Comparison of ENCODE assay signal across 8 cellular contexts in the genomic region with DNA sequence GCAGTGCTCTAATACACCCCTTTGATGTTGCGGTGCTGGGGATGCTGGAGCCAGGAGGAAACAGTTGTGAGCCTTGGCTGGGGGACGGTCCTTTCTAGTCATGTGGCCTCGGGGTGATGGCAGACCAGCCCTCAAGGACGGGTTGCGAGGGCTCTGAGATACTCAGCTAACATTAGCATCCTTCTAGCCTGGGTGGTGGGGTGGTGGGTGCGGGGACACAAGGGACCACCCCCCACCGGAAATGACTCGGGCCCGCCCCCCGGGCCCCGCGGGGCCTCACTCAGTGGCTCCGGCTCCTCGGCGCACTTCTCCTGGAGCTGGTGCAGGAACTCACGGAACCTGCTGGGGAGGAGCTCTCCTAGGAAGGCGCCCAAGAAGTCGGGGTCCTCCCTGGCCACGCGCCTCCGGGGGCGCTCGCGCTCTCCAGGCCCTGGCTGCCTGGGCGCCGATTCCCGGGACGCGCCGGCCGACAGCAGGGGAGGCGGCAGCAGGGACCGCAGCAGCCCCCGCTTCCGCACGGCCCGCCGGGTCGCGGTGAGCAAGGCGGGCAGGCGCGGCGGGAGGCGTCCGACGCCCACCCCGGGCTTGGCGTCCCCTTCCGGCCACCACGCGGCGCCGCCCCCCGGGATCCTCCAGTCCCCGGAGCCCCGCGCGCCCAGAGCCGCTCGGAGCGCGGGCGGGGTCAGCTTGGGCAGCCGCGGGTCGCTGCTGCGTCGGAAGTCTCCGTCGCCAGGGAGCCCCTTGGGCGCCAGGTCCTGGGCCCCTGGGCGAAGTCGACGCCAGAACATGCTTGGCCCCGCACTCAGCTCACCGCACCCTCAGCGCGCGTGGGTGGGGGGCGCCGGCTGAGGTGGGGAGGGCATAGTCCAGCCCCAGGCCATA. TPM values are rescaled to one million over a fixed set of nuclear protein-coding genes. Genes with fewer than 3 reads are reported as not detected.
A peak's percentile ranks its signal among the peaks of the same experiment; 100 is the strongest.
DNase-seq lines count a peak whose midpoint lies in the region; ATAC-seq and TF ChIP-seq lines count a peak whose summit lies in the region.

No MANE protein-coding gene starts in this region.

- no peaks in the 10 kb centered on the region; the same call in 1 of the 2 replicates for H3K9me3 Mint-ChIP-seq in WTC11

- H3K27ac ChIP-seq in left ventricle myocardium inferior (replicated peaks) (peak overlapping the region; percentile 16), gastrocnemius medialis (no peak overlapping the region)

- no peak for TF ChIP-seq POLR2A in gastrocnemius medialis (IDR thresholded peaks at IDR 0.05)

- CTCF ChIA-PET in WTC11 (lab: Charles Lee), result interaction anchor here (0.5 to 3.4 kb wide), 20 partner anchors 9 to 489 kb away, joined by 3 to 33 read pairs (median 4); a partner anchor contains a TSS

- peaks cover 14% of the 10 kb centered on the region for H3K4me1 Mint-ChIP-seq in WTC11

- H3K36me3 Mint-ChIP-seq in WTC11, result no peaks in the 10 kb centered on the region

- H3K27ac Mint-ChIP-seq in WTC11, result no peak overlapping the region

- H3K27me3 Mint-ChIP-seq in WTC11 (ENCODE audit: low read depth), result peaks cover 50% of the 10 kb centered on the region

- H3K4me3 Mint-ChIP-seq in WTC11, result peak overlapping the region; percentile 62

- in situ Hi-C loops in gastrocnemius medialis (cut with MboI; ENCODE audit: low sequenced_read_pairs in 4 of 4), result loop anchor here in 3 of 4 donors (5.0 to 10.0 kb wide), 3 partner anchors 483 to 488 kb away; no protein-coding TSS in a partner anchor

- DNase-seq in DMS53 (lab: John Stamatoyannopoulos, UW), result peak; percentile 48
- DNase-seq in DMS53 treated with DMSO at 0.1 percent for 48 hours (lab: John Stamatoyannopoulos, UW; ENCODE audit: unreplicated experiment), result no peak
- no peak for DNase-seq in WTC11 (ENCODE audit: low spot score)
- DNase-seq in left ventricle myocardium inferior, result no peak
- no peak for DNase-seq in gastrocnemius medialis
- no peak for DNase-seq in stimulated activated CD4-positive, alpha-beta T cell treated with anti-CD3 and anti-CD28 coated beads, Interleukin-12 subunit alpha, Interleukin-12 subunit beta, amount 100 ng/mL, for 4 hours
- no peak for DNase-seq in NCI-H2107 (lab: John Stamatoyannopoulos, UW)

- peak; percentile 33 for ATAC-seq in WTC11
- no peak for ATAC-seq in gastrocnemius medialis
- no peak for ATAC-seq in GM18520 (IDR thresholded peaks at IDR 0.05; ENCODE audit: unreplicated experiment)

- intact Hi-C loops in left ventricle myocardium inferior (cut with micrococcal nuclease), result no loop called here
- intact Hi-C loops in gastrocnemius medialis (cut with DNase I; ENCODE audit: low total_unique reads), result no loop called here

- H3K4me3 ChIP-seq in left ventricle myocardium inferior, result peak overlapping the region; percentile 69
- H3K4me3 ChIP-seq in gastrocnemius medialis, result peak overlapping the region; percentile 43 to 64 (median 49)

- no peaks in the 10 kb centered on the region for H3K9me3 ChIP-seq in left ventricle myocardium inferior (replicated peaks)
- H3K9me3 ChIP-seq in gastrocnemius medialis, result no peaks in the 10 kb centered on the region

- TF ChIP-seq CTCF in WTC11 (IDR thresholded peaks at IDR 0.05) (no peak), left ventricle myocardium inferior (IDR thresholded peaks at IDR 0.05; ENCODE audit: borderline replicate concordance) (no peak), gastrocnemius medialis (IDR thresholded peaks at IDR 0.05 in 4 of 5, conservative IDR thresholded peaks at IDR 0.05 in 1 of 5) (no peak)

- H3K36me3 ChIP-seq in left ventricle myocardium inferior, result no peaks in the 10 kb centered on the region
- H3K36me3 ChIP-seq in gastrocnemius medialis, result no peaks in the 10 kb centered on the region

- peaks cover 26% of the 10 kb centered on the region for H3K27me3 ChIP-seq in left ventricle myocardium inferior (ENCODE audit: low read depth)
- H3K27me3 ChIP-seq in gastrocnemius medialis, result peaks cover 14 to 27% (median 16%) of the 10 kb centered on the region in 3 donors

- POLR2A ChIA-PET in WTC11 (lab: Charles Lee), result interaction anchor here (0.9 kb wide), 1 partner anchor 474 kb away, joined by 4 read pairs; no protein-coding TSS in a partner anchor

- peaks cover 14% of the 10 kb centered on the region for H3K4me1 ChIP-seq in left ventricle myocardium inferior
- H3K4me1 ChIP-seq in gastrocnemius medialis, result peaks cover 0 to 5% of the 10 kb centered on the region in 2 donors

TF ChIP-seq in WTC11, 78 proteins besides CTCF, POLR2A, EP300 and RAD21:
- TF ChIP-seq, protein P1, sequence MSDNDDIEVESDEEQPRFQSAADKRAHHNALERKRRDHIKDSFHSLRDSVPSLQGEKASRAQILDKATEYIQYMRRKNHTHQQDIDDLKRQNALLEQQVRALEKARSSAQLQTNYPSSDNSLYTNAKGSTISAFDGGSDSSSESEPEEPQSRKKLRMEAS (CRISPR knock-in tag; IDR thresholded peaks at IDR 0.05), result peak; percentile 64; the same call in 1 of the 2 replicates
- TF ChIP-seq, protein P2, sequence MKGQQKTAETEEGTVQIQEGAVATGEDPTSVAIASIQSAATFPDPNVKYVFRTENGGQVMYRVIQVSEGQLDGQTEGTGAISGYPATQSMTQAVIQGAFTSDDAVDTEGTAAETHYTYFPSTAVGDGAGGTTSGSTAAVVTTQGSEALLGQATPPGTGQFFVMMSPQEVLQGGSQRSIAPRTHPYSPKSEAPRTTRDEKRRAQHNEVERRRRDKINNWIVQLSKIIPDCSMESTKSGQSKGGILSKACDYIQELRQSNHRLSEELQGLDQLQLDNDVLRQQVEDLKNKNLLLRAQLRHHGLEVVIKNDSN (CRISPR knock-in tag; IDR thresholded peaks at IDR 0.05), result peak; percentile 67
- TF ChIP-seq, protein P3, sequence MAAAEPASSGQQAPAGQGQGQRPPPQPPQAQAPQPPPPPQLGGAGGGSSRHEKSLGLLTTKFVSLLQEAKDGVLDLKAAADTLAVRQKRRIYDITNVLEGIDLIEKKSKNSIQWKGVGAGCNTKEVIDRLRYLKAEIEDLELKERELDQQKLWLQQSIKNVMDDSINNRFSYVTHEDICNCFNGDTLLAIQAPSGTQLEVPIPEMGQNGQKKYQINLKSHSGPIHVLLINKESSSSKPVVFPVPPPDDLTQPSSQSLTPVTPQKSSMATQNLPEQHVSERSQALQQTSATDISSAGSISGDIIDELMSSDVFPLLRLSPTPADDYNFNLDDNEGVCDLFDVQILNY (CRISPR knock-in tag; IDR thresholded peaks at IDR 0.05), result no peak
- TF ChIP-seq ZNF423 (CRISPR knock-in tag; IDR thresholded peaks at IDR 0.05), result peak; percentile 61
- 0 out of 2 replicates have a peak, but pooled peaks have one; percentile 19 for TF ChIP-seq MYBL2 (CRISPR knock-in tag; IDR thresholded peaks at IDR 0.05)
- TF ChIP-seq, protein P4, sequence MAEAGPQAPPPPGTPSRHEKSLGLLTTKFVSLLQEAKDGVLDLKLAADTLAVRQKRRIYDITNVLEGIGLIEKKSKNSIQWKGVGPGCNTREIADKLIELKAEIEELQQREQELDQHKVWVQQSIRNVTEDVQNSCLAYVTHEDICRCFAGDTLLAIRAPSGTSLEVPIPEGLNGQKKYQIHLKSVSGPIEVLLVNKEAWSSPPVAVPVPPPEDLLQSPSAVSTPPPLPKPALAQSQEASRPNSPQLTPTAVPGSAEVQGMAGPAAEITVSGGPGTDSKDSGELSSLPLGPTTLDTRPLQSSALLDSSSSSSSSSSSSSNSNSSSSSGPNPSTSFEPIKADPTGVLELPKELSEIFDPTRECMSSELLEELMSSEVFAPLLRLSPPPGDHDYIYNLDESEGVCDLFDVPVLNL (CRISPR knock-in tag; IDR thresholded peaks at IDR 0.05; ENCODE audit: borderline replicate concordance, low read depth), result 0 out of 2 replicates have a peak, but pooled peaks have one; percentile 33
- TF ChIP-seq, protein P5, sequence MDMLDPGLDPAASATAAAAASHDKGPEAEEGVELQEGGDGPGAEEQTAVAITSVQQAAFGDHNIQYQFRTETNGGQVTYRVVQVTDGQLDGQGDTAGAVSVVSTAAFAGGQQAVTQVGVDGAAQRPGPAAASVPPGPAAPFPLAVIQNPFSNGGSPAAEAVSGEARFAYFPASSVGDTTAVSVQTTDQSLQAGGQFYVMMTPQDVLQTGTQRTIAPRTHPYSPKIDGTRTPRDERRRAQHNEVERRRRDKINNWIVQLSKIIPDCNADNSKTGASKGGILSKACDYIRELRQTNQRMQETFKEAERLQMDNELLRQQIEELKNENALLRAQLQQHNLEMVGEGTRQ (CRISPR knock-in tag; IDR thresholded peaks at IDR 0.05), result peak; percentile 63
- TF ChIP-seq NR3C1 (CRISPR knock-in tag; conservative IDR thresholded peaks at IDR 0.05; ENCODE audit: low read depth), result no peak
- TF ChIP-seq RELA (CRISPR knock-in tag; IDR thresholded peaks at IDR 0.05; ENCODE audit: borderline replicate concordance), result peak; percentile 49; the same call in 1 of the 2 replicates
- peak; percentile 81; the same call in 1 of the 2 replicates for TF ChIP-seq FOXP1 (CRISPR knock-in tag; IDR thresholded peaks at IDR 0.05; ENCODE audit: borderline replicate concordance)

RNA-seq across cellular contexts. Expression of a gene that starts 0.9 kb away (rescaled TPM):
- total RNA-seq in WTC11 (2021), result 0.11 TPM in 1 of 3 replicates, not detected in the others
- total RNA-seq in left ventricle myocardium inferior, result not detected
- not detected for total RNA-seq in gastrocnemius medialis

RNA-seq across cellular contexts. Expression of a gene that starts 5.9 kb away (rescaled TPM):
- 55.4 to 71.1 TPM (median 58.1 TPM) in 3 replicates for total RNA-seq in WTC11 (2021)
- 63.4 TPM for total RNA-seq in left ventricle myocardium inferior
- total RNA-seq in gastrocnemius medialis, result 10 to 100 TPM; 37.8 to 82.1 (median 48.1) TPM

RNA-seq across cellular contexts. Expression of a gene that starts 21.9 kb away (rescaled TPM):
- 19.3 to 20.0 TPM (median 19.7 TPM) in 3 replicates for total RNA-seq in WTC11 (2021)
- 9.0 TPM for total RNA-seq in left ventricle myocardium inferior
- 10 to 100 TPM; 14.4 to 24.0 (median 19.4) TPM for total RNA-seq in gastrocnemius medialis

RNA-seq across cellular contexts. Expression of a gene that starts 45.4 kb away (rescaled TPM):
- total RNA-seq in WTC11 (2021), result 6.9 to 10.7 TPM (median 8.2 TPM) in 3 replicates
- total RNA-seq in left ventricle myocardium inferior, result 0.85 TPM
- 1 to 10 TPM in 2 of 4 donors, under 1 TPM in 1, not detected in 1; 0.75 to 1.7 (median 1.6) TPM for total RNA-seq in gastrocnemius medialis
